2 cellular contexts compared by ENCODE assay signal in the genomic region with DNA sequence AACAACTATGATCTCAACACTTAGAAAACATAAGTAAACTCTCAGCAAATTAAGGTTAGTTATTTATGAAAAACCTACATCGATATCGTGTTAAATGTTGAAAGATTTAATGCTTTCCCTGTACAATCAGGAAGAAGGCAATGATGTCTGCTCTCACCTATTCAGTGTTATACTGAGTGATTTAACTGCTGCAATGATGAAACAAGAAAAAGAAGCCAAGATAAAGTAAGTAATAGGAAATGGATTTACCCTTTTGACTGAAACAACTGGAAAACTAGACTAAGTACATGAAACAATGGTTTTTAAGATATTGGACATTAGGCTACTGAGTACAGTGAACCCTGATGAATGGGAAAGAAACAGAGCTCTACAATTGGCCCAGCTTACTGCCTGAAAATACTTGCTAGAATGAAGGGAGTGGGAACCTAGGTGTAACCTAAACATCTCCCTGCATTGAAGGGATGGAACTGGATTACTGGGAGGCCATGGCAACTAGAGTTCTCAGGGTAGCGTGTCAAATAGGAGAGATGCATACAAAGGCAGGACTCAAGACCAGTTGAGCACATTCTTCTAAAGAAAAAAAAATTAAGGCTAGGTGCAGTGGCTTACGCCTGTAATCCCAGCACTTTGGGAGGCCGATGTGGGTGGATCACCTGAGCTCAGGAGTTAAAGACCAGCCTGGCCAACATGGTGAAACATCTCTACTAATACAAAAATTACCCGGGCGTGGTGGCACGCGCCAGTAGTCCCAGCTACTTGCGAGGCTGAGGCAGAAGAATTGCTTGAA.
TF ChIP-seq lines count a peak whose summit lies in the region.

No MANE protein-coding gene starts in this region.

TF ChIP-seq in SK-N-SH, 30 proteins besides CTCF, POLR2A, EP300 and RAD21 (continued from another document):
- TF ChIP-seq, protein P1, sequence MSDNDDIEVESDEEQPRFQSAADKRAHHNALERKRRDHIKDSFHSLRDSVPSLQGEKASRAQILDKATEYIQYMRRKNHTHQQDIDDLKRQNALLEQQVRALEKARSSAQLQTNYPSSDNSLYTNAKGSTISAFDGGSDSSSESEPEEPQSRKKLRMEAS (IDR thresholded peaks at IDR 0.05; ENCODE audit: low read depth), result no peak
- TF ChIP-seq, protein P2, sequence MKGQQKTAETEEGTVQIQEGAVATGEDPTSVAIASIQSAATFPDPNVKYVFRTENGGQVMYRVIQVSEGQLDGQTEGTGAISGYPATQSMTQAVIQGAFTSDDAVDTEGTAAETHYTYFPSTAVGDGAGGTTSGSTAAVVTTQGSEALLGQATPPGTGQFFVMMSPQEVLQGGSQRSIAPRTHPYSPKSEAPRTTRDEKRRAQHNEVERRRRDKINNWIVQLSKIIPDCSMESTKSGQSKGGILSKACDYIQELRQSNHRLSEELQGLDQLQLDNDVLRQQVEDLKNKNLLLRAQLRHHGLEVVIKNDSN (IDR thresholded peaks at IDR 0.05; ENCODE audit: borderline replicate concordance, low read depth), result no peak
- TF ChIP-seq GATA2 (CRISPR knock-in tag; IDR thresholded peaks at IDR 0.05), result no peak
- TF ChIP-seq FOXM1 (IDR thresholded peaks at IDR 0.05; ENCODE audit: low read depth), result no peak
- TF ChIP-seq MEF2A (IDR thresholded peaks at IDR 0.05; ENCODE audit: borderline replicate concordance, low read depth), result no peak
- TF ChIP-seq, protein P3, sequence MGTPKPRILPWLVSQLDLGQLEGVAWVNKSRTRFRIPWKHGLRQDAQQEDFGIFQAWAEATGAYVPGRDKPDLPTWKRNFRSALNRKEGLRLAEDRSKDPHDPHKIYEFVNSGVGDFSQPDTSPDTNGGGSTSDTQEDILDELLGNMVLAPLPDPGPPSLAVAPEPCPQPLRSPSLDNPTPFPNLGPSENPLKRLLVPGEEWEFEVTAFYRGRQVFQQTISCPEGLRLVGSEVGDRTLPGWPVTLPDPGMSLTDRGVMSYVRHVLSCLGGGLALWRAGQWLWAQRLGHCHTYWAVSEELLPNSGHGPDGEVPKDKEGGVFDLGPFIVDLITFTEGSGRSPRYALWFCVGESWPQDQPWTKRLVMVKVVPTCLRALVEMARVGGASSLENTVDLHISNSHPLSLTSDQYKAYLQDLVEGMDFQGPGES (IDR thresholded peaks at IDR 0.05; ENCODE audit: low read depth, low read length), result no peak
- TF ChIP-seq POLR2AphosphoS5 (IDR thresholded peaks at IDR 0.05; ENCODE audit: low read depth, low read length), result no peak
- TF ChIP-seq SMC3 (IDR thresholded peaks at IDR 0.05; ENCODE audit: low read depth, low read length), result no peak
- no peak for TF ChIP-seq GABPA (IDR thresholded peaks at IDR 0.05; ENCODE audit: low read depth)
- TF ChIP-seq FOXJ3 (CRISPR knock-in tag; IDR thresholded peaks at IDR 0.05), result no peak

TF ChIP-seq in HepG2, 621 proteins besides CTCF, POLR2A, EP300 and RAD21 (continued from another document):
- TF ChIP-seq, protein P4, sequence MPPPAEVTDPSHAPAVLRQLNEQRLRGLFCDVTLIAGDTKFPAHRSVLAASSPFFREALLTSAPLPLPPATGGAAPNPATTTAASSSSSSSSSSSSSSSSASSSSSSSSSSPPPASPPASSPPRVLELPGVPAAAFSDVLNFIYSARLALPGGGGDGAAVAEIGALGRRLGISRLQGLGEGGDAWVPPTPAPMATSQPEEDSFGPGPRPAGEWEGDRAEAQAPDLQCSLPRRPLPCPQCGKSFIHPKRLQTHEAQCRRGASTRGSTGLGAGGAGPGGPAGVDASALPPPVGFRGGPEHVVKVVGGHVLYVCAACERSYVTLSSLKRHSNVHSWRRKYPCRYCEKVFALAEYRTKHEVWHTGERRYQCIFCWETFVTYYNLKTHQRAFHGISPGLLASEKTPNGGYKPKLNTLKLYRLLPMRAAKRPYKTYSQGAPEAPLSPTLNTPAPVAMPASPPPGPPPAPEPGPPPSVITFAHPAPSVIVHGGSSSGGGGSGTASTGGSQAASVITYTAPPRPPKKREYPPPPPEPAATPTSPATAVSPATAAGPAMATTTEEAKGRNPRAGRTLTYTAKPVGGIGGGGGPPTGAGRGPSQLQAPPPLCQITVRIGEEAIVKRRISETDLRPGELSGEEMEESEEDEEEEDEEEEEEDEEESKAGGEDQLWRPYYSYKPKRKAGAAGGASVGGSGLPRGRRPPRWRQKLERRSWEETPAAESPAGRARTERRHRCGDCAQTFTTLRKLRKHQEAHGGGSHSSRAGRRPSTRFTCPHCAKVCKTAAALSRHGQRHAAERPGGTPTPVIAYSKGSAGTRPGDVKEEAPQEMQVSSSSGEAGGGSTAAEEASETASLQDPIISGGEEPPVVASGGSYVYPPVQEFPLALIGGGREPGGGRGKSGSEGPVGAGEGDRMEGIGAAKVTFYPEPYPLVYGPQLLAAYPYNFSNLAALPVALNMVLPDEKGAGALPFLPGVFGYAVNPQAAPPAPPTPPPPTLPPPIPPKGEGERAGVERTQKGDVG (CRISPR knock-in tag; IDR thresholded peaks at IDR 0.05; ENCODE audit: borderline replicate concordance), result no peak
- TF ChIP-seq JUNB (CRISPR knock-in tag; IDR thresholded peaks at IDR 0.05; ENCODE audit: borderline replicate concordance), result no peak
- TF ChIP-seq TRIM24 (CRISPR knock-in tag; IDR thresholded peaks at IDR 0.05), result no peak
